In the genomic region with DNA sequence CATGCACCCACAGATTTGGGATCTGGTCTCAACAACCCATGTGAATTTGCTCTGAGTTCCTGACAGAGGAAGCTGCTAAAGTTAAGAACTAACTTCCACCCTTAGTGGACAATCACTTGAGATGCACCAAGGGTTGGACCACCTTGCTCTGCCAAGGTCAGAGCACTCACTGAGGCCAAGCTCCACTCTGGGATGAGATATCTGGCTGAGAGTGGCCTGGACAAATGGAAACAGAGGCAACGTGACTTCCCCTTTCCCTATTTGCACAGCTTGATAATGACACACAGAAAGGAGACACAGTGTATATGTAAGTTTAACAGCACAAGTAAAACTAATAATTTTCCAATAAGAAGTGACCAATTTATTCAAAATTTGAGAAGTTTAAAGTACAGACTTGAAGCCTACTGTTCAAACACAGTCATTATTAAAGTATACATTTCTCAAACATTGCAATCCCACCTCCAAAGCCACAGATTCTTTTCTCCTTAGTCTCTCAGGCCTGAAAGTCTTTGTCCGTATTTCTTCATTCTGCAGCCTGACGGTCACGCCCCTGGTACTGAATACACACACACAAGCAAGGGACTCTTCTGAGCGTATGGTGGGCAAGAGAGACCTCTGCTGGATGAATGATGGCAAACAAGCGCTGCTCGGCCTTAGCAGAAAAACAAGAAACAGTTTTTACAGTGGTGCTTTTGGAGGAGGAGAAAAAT, we compare ENCODE assay signal across 9 cellular contexts. TPM values are rescaled to one million over a fixed set of nuclear protein-coding genes. Genes with fewer than 3 reads are reported as not detected.
DNase-seq lines count a peak whose midpoint lies in the region; ATAC-seq and TF ChIP-seq lines count a peak whose summit lies in the region.
"Had no signal": no experiment of that assay in that cellular context is flagged by ENCODE, and none has a peak within 500 bp of the region (broad histone marks: within the 10 kb centered on the region; RNA-seq: fewer than 3 reads in every experiment).

No MANE protein-coding gene starts in this region.

- peaks cover 3% of the 10 kb centered on the region for H3K4me1 Mint-ChIP-seq in CD8-positive, alpha-beta T cell (ENCODE audit: low read depth)
- peaks cover 10% of the 10 kb centered on the region for H3K4me1 Mint-ChIP-seq in activated CD4-positive, alpha-beta T cell treated with anti-CD3 and anti-CD28 coated beads, Interleukin-2, amount 10 ng/mL, durations not matched to agents 7 days and 5 days

- no peak overlapping the region for H3K27ac ChIP-seq in CD8-positive, alpha-beta T cell (ENCODE audit: low read depth, low read length)
- no peak overlapping the region for H3K27ac ChIP-seq in dorsolateral prefrontal cortex

- H3K9me3 ChIP-seq in CD8-positive, alpha-beta T cell (ENCODE audit: low read length): no peaks in the 10 kb centered on the region

- H3K27me3 ChIP-seq in CD8-positive, alpha-beta T cell (ENCODE audit: insufficient read depth, low read length): no peaks in the 10 kb centered on the region
- peaks cover 0 to 3% (median 0%) of the 10 kb centered on the region in 45 donors for H3K27me3 ChIP-seq in dorsolateral prefrontal cortex

- CTCF ChIA-PET in CD8-positive, alpha-beta T cell (lab: Charles Lee): interaction anchor here (0.7 to 6.2 kb wide), 10 partner anchors 8 to 905 kb away, joined by 3 to 76 read pairs (median 4); no protein-coding TSS in a partner anchor
- CTCF ChIA-PET in activated CD4-positive, alpha-beta T cell treated with anti-CD3 and anti-CD28 coated beads, Interleukin-2, amount 10 ng/mL, durations not matched to agents 7 days and 5 days (lab: Charles Lee): interaction anchor here (0.7 to 1.7 kb wide), 5 partner anchors 10 to 627 kb away, joined by 3 to 6 read pairs (median 3); no protein-coding TSS in a partner anchor

- peak; percentile 13 to 69 (median 47) for DNase-seq in CD8-positive, alpha-beta T cell
- DNase-seq in NCI-H748 (lab: John Stamatoyannopoulos, UW; ENCODE audit: unreplicated experiment): peak; percentile 93
- peak; percentile 73 for DNase-seq in activated CD4-positive, alpha-beta T cell treated with anti-CD3 and anti-CD28 coated beads, Interleukin-2, amount 10 ng/mL, durations not matched to agents 7 days and 5 days
- DNase-seq in dorsolateral prefrontal cortex: peak; percentile 30 to 84 (median 62)
- peak; percentile 90 to 91 for DNase-seq in lung microvascular endothelial cell (ENCODE audit: low read depth in 2 of 2)
- peak; percentile 18 to 34 for DNase-seq in stimulated activated CD8-positive, alpha-beta memory T cell treated with anti-CD3 and anti-CD28 coated beads, Interleukin-15, amount 100 ng/mL, for 48 hours (ENCODE audit: low read depth in 2 of 2)

- H3K27ac Mint-ChIP-seq in CD8-positive, alpha-beta T cell: no peak overlapping the region
- H3K27ac Mint-ChIP-seq in activated CD4-positive, alpha-beta T cell treated with anti-CD3 and anti-CD28 coated beads, Interleukin-2, amount 10 ng/mL, durations not matched to agents 7 days and 5 days: no peak overlapping the region
- H3K27ac Mint-ChIP-seq: activated naive CD8-positive, alpha-beta T cell had no signal

- no peaks in the 10 kb centered on the region for H3K36me3 ChIP-seq in CD8-positive, alpha-beta T cell (ENCODE audit: insufficient read depth, low read length)

- H3K36me3 Mint-ChIP-seq in CD8-positive, alpha-beta T cell: no peaks in the 10 kb centered on the region
- no peaks in the 10 kb centered on the region for H3K36me3 Mint-ChIP-seq in activated CD4-positive, alpha-beta T cell treated with anti-CD3 and anti-CD28 coated beads, Interleukin-2, amount 10 ng/mL, durations not matched to agents 7 days and 5 days (ENCODE audit: low read depth)
- H3K36me3 Mint-ChIP-seq: activated naive CD8-positive, alpha-beta T cell had no signal

- no peaks in the 10 kb centered on the region for H3K4me1 ChIP-seq in CD8-positive, alpha-beta T cell (ENCODE audit: insufficient read depth, low read length)

- peak; percentile 85 for ATAC-seq in CD8-positive, alpha-beta T cell
- ATAC-seq in GM19463 (IDR thresholded peaks at IDR 0.05; ENCODE audit: unreplicated experiment): peak; percentile 95
- peak; percentile 88 for ATAC-seq in HG03565 (IDR thresholded peaks at IDR 0.05; ENCODE audit: unreplicated experiment)

- no peaks in the 10 kb centered on the region for H3K9me3 Mint-ChIP-seq in CD8-positive, alpha-beta T cell
- no peaks in the 10 kb centered on the region for H3K9me3 Mint-ChIP-seq in activated CD4-positive, alpha-beta T cell treated with anti-CD3 and anti-CD28 coated beads, Interleukin-2, amount 10 ng/mL, durations not matched to agents 7 days and 5 days

- intact Hi-C loops in CD8-positive, alpha-beta T cell (cut with DNase I, micrococcal nuclease): loop anchor here (1.0 to 10.0 kb wide), 9 partner anchors 227 to 1288 kb away; a partner anchor contains a TSS
- intact Hi-C loops in dorsolateral prefrontal cortex (cut with DNase I): loop anchor here (2.0 to 10.0 kb wide), 3 partner anchors 228 to 630 kb away; no protein-coding TSS in a partner anchor

- no peak overlapping the region for H3K4me3 ChIP-seq in CD8-positive, alpha-beta T cell (ENCODE audit: low read depth, low read length)
- no peak overlapping the region for H3K4me3 ChIP-seq in dorsolateral prefrontal cortex

- peaks cover 7% of the 10 kb centered on the region for H3K27me3 Mint-ChIP-seq in CD8-positive, alpha-beta T cell (ENCODE audit: low read depth)
- peaks cover 24% of the 10 kb centered on the region for H3K27me3 Mint-ChIP-seq in activated CD4-positive, alpha-beta T cell treated with anti-CD3 and anti-CD28 coated beads, Interleukin-2, amount 10 ng/mL, durations not matched to agents 7 days and 5 days

- TF ChIP-seq CTCF in CD8-positive, alpha-beta T cell (IDR thresholded peaks at IDR 0.05): peak; percentile 84
- peak; percentile 30 to 98 (median 87) for TF ChIP-seq CTCF in dorsolateral prefrontal cortex (IDR thresholded peaks at IDR 0.05 in 54 of 56, conservative IDR thresholded peaks at IDR 0.05 in 2 of 56; ENCODE audit: low read depth in 1 of 56, partially characterized antibody in 56 of 56)

- H3K4me3 Mint-ChIP-seq in CD8-positive, alpha-beta T cell: no peak overlapping the region
- H3K4me3 Mint-ChIP-seq in activated CD4-positive, alpha-beta T cell treated with anti-CD3 and anti-CD28 coated beads, Interleukin-2, amount 10 ng/mL, durations not matched to agents 7 days and 5 days: no peak overlapping the region
- H3K4me3 Mint-ChIP-seq: activated naive CD8-positive, alpha-beta T cell had no signal

- POLR2A ChIA-PET in CD8-positive, alpha-beta T cell (lab: Charles Lee): no interaction called here
- POLR2A ChIA-PET in activated CD4-positive, alpha-beta T cell treated with anti-CD3 and anti-CD28 coated beads, Interleukin-2, amount 10 ng/mL, durations not matched to agents 7 days and 5 days (lab: Charles Lee): no interaction called here

RNA-seq across cellular contexts. Expression of a gene that starts 28.6 kb away (rescaled TPM):
- 10 to 100 TPM; 11.5 to 12.1 TPM for total RNA-seq in CD8-positive, alpha-beta T cell
- total RNA-seq in activated CD4-positive, alpha-beta T cell treated with anti-CD3 and anti-CD28 coated beads, Interleukin-2, amount 10 ng/mL, durations not matched to agents 7 days and 5 days: under 1 TPM; 0.30 to 0.42 TPM
- total RNA-seq in dorsolateral prefrontal cortex (1 to 10 TPM in 30 of 120 experiments, under 1 TPM in 86, not detected in 4; 0.10 to 5.3 (median 0.61) TPM), lung microvascular endothelial cell (0.20 and 0.22 TPM in 2 replicates)

Comparison
In these comparisons a context has a peak if more than half of its experiments do, and no peak if none do; other contexts are left out.
1. DNase-seq: peak in every context shown above with its lines; median percentile 93 in NCI-H748; 90 in lung microvascular endothelial cell; 73 in activated CD4-positive, alpha-beta T cell treated with anti-CD3 and anti-CD28 coated beads, Interleukin-2, amount 10 ng/mL, durations not matched to agents 7 days and 5 days; 62 in dorsolateral prefrontal cortex; 47 in CD8-positive, alpha-beta T cell; 26 in stimulated activated CD8-positive, alpha-beta memory T cell treated with anti-CD3 and anti-CD28 coated beads, Interleukin-15, amount 100 ng/mL, for 48 hours.